Comparison of ENCODE assay signal across 3 cellular contexts in genomic region chr5:26563979-26564378, GRCh38.
"Had no signal": no experiment of that assay in that cellular context is flagged by ENCODE, and none has a peak within 500 bp of the region (broad histone marks: within the 10 kb centered on the region; RNA-seq: fewer than 3 reads in every experiment).

No MANE protein-coding gene starts in this region.

- ATAC-seq: GM12878 had no signal

- DNase-seq: GDM1, GF-D8 had no signal

- H3K4me3 ChIP-seq: GM12878 had no signal
